Comparison of ENCODE assay signal across 23 cellular contexts in genomic region chr2:164351536-164351935, GRCh38.
"Had no signal": no experiment of that assay in that cellular context is flagged by ENCODE, and none has a peak within 500 bp of the region (broad histone marks: within the 10 kb centered on the region; RNA-seq: fewer than 3 reads in every experiment).

No MANE protein-coding gene starts in this region.

- H3K4me3 ChIP-seq: coronary artery, dorsolateral prefrontal cortex, esophagus muscularis mucosa, gastrocnemius medialis, heart right ventricle, left lung, lower lobe of right lung, mucosa of descending colon had no signal

- ATAC-seq: foreskin keratinocyte, gastrocnemius medialis, heart right ventricle, left cardiac atrium, left lung, left ventricle myocardium superior, lower lobe of right lung, mucosa of descending colon had no signal

- H3K36me3 ChIP-seq: esophagus muscularis mucosa, gastrocnemius medialis, heart right ventricle, left lung, lower lobe of right lung had no signal

- H3K27me3 ChIP-seq: esophagus muscularis mucosa, foreskin keratinocyte, gastrocnemius medialis, heart right ventricle, left lung had no signal

- H3K27ac ChIP-seq: coronary artery, dorsolateral prefrontal cortex, esophagus muscularis mucosa, foreskin keratinocyte, gastrocnemius medialis, heart right ventricle, left lung, lower lobe of right lung had no signal

- H3K4me1 ChIP-seq: esophagus muscularis mucosa, foreskin keratinocyte, gastrocnemius medialis, heart right ventricle, left lung, lower lobe of right lung had no signal

- DNase-seq: dermis blood vessel endothelial cell; dorsolateral prefrontal cortex; effector CD4-positive, alpha-beta T cell; effector memory CD4-positive, alpha-beta T cell; foreskin keratinocyte; gastrocnemius medialis; glutamatergic neuron; head of caudate nucleus; heart right ventricle; hippocampal formation; left cardiac atrium; left lung; left ventricle myocardium superior; lower lobe of right lung; mesenchymal stem cell; mucosa of descending colon; naive B cell had no signal

- FAIRE-seq: colon, endothelial cell of umbilical vein, islet of Langerhans, keratinocyte had no signal

- H3K9me3 ChIP-seq: esophagus muscularis mucosa, gastrocnemius medialis, left lung, lower lobe of right lung, mucosa of descending colon had no signal
